ENCODE assay signal across 32 cellular contexts in the genomic region with DNA sequence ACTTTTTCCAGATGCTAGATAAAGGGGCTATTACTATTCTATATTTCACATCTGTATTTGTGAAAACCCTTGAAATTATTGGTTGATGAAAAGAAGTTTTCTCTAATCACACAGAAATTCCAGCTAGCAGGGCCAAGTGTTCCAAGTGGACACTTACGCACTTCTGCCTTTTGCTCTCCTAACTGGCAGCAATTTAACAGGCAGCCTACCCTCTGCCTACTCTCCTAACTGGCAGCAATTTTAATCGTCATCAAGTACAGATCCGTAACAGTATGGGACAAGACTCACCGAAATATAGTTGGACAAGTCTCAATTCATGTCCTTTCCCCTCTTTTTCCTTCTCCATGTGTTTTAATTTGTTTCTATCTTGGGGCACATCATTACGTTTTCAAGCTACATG. TPM values are rescaled to one million over a fixed set of nuclear protein-coding genes. Genes with fewer than 3 reads are reported as not detected.
"Had no signal": no experiment of that assay in that cellular context is flagged by ENCODE, and none has a peak within 500 bp of the region (broad histone marks: within the 10 kb centered on the region; RNA-seq: fewer than 3 reads in every experiment).

No MANE protein-coding gene starts in this region.

- H3K27me3 Mint-ChIP-seq: stimulated activated memory B cell treated with anti-CD40 and anti-IgM and Interleukin-4, amounts not matched to agents 10 μg/mL and 1 μg/mL and 100 μg/mL, for 72 hours; stimulated activated naive CD8-positive, alpha-beta T cell treated with anti-CD3 and anti-CD28 coated beads, Interleukin-15, amount 100 ng/mL, for 72 hours; stimulated activated naive CD8-positive, alpha-beta T cell treated with anti-CD3 and anti-CD28 coated beads, Interleukin-15, Interleukin-2, amounts not matched to agents 100 ng/mL and 50 ng/mL, for 24 hours; type B pancreatic cell had no signal

- H3K36me3 ChIP-seq: stomach, suprapubic skin, thoracic aorta, thyroid gland, tibial artery, tibial nerve, transverse colon, upper lobe of left lung, upper lobe of right lung, uterus, vagina had no signal

- ATAC-seq: stimulated activated effector memory CD8-positive, alpha-beta T cell treated with anti-CD3 and anti-CD28 coated beads, Interleukin-12 subunit alpha, Interleukin-12 subunit beta, amount 100 ng/mL, for 72 hours; stimulated activated memory B cell treated with anti-CD40 and anti-IgM and Interleukin-4, amounts not matched to agents 10 μg/mL and 1 μg/mL and 100 μg/mL, for 72 hours; stimulated activated naive B cell treated with anti-CD40 and anti-IgM and Interleukin-4, amounts not matched to agents 10 μg/mL and 1 μg/mL and 100 μg/mL, for 72 hours; stimulated activated naive CD8-positive, alpha-beta T cell treated with anti-CD3 and anti-CD28 coated beads, Interleukin-15, amount 100 ng/mL, for 72 hours; stimulated activated naive CD8-positive, alpha-beta T cell treated with anti-CD3 and anti-CD28 coated beads, Interleukin-15, Interleukin-2, amounts not matched to agents 100 U/mL and 50 U/mL, for 24 hours; upper lobe of right lung had no signal

- DNase-seq: stimulated activated CD4-positive, alpha-beta T cell treated with anti-CD3 and anti-CD28 coated beads, Interleukin-2, amount 100 ng/mL, for 48 hours; stimulated activated CD4-positive, alpha-beta T cell treated with anti-CD3 and anti-CD28 coated beads, Interleukin-4, amount 100 ng/mL, for 1 hour; stimulated activated CD4-positive, alpha-beta T cell treated with anti-CD3 and anti-CD28 coated beads, Interleukin-4, amount 100 ng/mL, for 24 hours; stimulated activated CD4-positive, alpha-beta T cell treated with anti-CD3 and anti-CD28 coated beads, Interleukin-4, amount 100 ng/mL, for 4 hours; stimulated activated CD8-positive, alpha-beta memory T cell treated with anti-CD3 and anti-CD28 coated beads, Interleukin-4, amount 100 ng/mL, for 48 hours; stimulated activated naive B cell treated with anti-CD40 and anti-IgM and Interleukin-4, amounts not matched to agents 10 μg/mL and 1 μg/mL and 100 μg/mL, for 72 hours; stimulated activated naive CD4-positive, alpha-beta T cell; stimulated activated naive CD4-positive, alpha-beta T cell treated with Interleukin-2 at 50 U/mL for 16 hours; stimulated activated naive CD8-positive, alpha-beta T cell treated with anti-CD3 and anti-CD28 coated beads, Interleukin-15, amount 100 ng/mL, for 72 hours; stimulated activated naive CD8-positive, alpha-beta T cell treated with anti-CD3 and anti-CD28 coated beads, Interleukin-15, Interleukin-2, amounts not matched to agents 100 U/mL and 50 U/mL, for 24 hours; stomach; substantia nigra; testis; thyroid gland; tibial artery; transverse colon; trophoblast cell; upper lobe of left lung; upper lobe of right lung; uterus had no signal

- H3K9me3 ChIP-seq: stomach, suprapubic skin, testis, thoracic aorta, thyroid gland, tibial artery, tibial nerve, transverse colon, upper lobe of left lung, upper lobe of right lung, uterus, vagina had no signal

- H3K9me3 Mint-ChIP-seq: stimulated activated naive CD8-positive, alpha-beta T cell treated with anti-CD3 and anti-CD28 coated beads, Interleukin-15, Interleukin-2, amounts not matched to agents 100 ng/mL and 50 ng/mL, for 24 hours had no signal

- H3K4me1 Mint-ChIP-seq: stimulated activated effector memory CD8-positive, alpha-beta T cell treated with anti-CD3 and anti-CD28 coated beads, Interleukin-12 subunit alpha, Interleukin-12 subunit beta, amount 100 ng/mL, for 72 hours; stimulated activated memory B cell treated with anti-CD40 and anti-IgM and Interleukin-4, amounts not matched to agents 10 μg/mL and 1 μg/mL and 100 μg/mL, for 72 hours; stimulated activated naive B cell treated with anti-CD40 and anti-IgM and Interleukin-4, amounts not matched to agents 10 μg/mL and 1 μg/mL and 100 μg/mL, for 72 hours; stimulated activated naive CD8-positive, alpha-beta T cell treated with anti-CD3 and anti-CD28 coated beads, Interleukin-15, amount 100 ng/mL, for 72 hours had no signal

- H3K27me3 ChIP-seq: stomach, suprapubic skin, testis, thyroid gland, tibial artery, tibial nerve, transverse colon, upper lobe of left lung, upper lobe of right lung, uterus, vagina had no signal

- H3K36me3 Mint-ChIP-seq: stimulated activated effector memory CD8-positive, alpha-beta T cell treated with anti-CD3 and anti-CD28 coated beads, Interleukin-12 subunit alpha, Interleukin-12 subunit beta, amount 100 ng/mL, for 72 hours; stimulated activated memory B cell treated with anti-CD40 and anti-IgM and Interleukin-4, amounts not matched to agents 10 μg/mL and 1 μg/mL and 100 μg/mL, for 72 hours; stimulated activated naive B cell treated with anti-CD40 and anti-IgM and Interleukin-4, amounts not matched to agents 10 μg/mL and 1 μg/mL and 100 μg/mL, for 72 hours; type B pancreatic cell had no signal

- H3K4me3 ChIP-seq: stomach, suprapubic skin, testis, thoracic aorta, thyroid gland, tibial artery, tibial nerve, transverse colon, upper lobe of left lung, upper lobe of right lung, uterus, vagina had no signal

- H3K4me1 ChIP-seq: stomach, suprapubic skin, testis, tibial artery, tibial nerve, transverse colon, upper lobe of right lung, uterus, vagina had no signal

- H3K27ac ChIP-seq: stomach, suprapubic skin, testis, thoracic aorta, thyroid gland, tibial artery, tibial nerve, transverse colon, upper lobe of left lung, upper lobe of right lung, uterus, vagina had no signal

- H3K4me3 Mint-ChIP-seq: stimulated activated effector memory CD8-positive, alpha-beta T cell treated with anti-CD3 and anti-CD28 coated beads, Interleukin-12 subunit alpha, Interleukin-12 subunit beta, amount 100 ng/mL, for 72 hours; stimulated activated memory B cell treated with anti-CD40 and anti-IgM and Interleukin-4, amounts not matched to agents 10 μg/mL and 1 μg/mL and 100 μg/mL, for 72 hours; stimulated activated naive B cell treated with anti-CD40 and anti-IgM and Interleukin-4, amounts not matched to agents 10 μg/mL and 1 μg/mL and 100 μg/mL, for 72 hours; stimulated activated naive CD8-positive, alpha-beta T cell treated with anti-CD3 and anti-CD28 coated beads, Interleukin-15, amount 100 ng/mL, for 72 hours; stimulated activated naive CD8-positive, alpha-beta T cell treated with anti-CD3 and anti-CD28 coated beads, Interleukin-15, Interleukin-2, amounts not matched to agents 100 ng/mL and 50 ng/mL, for 24 hours; type B pancreatic cell had no signal

- H3K27ac Mint-ChIP-seq: stimulated activated effector memory CD8-positive, alpha-beta T cell treated with anti-CD3 and anti-CD28 coated beads, Interleukin-12 subunit alpha, Interleukin-12 subunit beta, amount 100 ng/mL, for 72 hours; stimulated activated memory B cell treated with anti-CD40 and anti-IgM and Interleukin-4, amounts not matched to agents 10 μg/mL and 1 μg/mL and 100 μg/mL, for 72 hours; stimulated activated naive B cell treated with anti-CD40 and anti-IgM and Interleukin-4, amounts not matched to agents 10 μg/mL and 1 μg/mL and 100 μg/mL, for 72 hours; stimulated activated naive CD8-positive, alpha-beta T cell treated with anti-CD3 and anti-CD28 coated beads, Interleukin-15, amount 100 ng/mL, for 72 hours; stimulated activated naive CD8-positive, alpha-beta T cell treated with anti-CD3 and anti-CD28 coated beads, Interleukin-15, Interleukin-2, amounts not matched to agents 100 ng/mL and 50 ng/mL, for 24 hours; type B pancreatic cell had no signal

RNA-seq across cellular contexts. Expression of gene LRRC30, which starts 12.1 kb away (rescaled TPM):
- total RNA-seq: stomach, subcutaneous adipose tissue, suprapubic skin, temporal lobe, testis, thoracic aorta, thyroid gland, tibial nerve, transverse colon, upper lobe of left lung, upper lobe of right lung, ureter, uterus, vagina had no signal
- polyA plus RNA-seq: stomach, urinary bladder had no signal
